Comparison of ENCODE assay signal across 12 cellular contexts in the genomic region with DNA sequence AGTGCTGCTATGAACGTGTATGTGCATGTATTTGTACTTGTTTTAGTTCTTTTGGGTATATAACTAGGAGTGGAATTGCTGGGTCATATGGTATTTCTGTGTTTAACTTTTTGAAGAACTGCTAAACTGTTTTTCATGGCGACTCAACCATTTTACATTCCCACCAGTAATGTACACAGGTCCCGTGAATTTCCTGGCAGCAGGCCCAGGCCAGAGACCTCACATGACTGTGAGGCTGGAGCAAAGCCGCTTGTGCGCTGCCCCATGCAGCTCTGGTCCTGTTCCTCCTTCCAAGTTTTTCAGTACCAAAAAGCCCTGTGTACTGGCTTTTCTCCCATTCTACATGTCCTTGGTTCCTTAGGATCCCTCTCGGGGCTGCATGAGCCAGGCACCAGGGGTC. TPM values are rescaled to one million over a fixed set of nuclear protein-coding genes. Genes with fewer than 3 reads are reported as not detected.
DNase-seq lines count a peak whose midpoint lies in the region; ATAC-seq, FAIRE-seq and TF ChIP-seq lines count a peak whose summit lies in the region.
"Had no signal": no experiment of that assay in that cellular context is flagged by ENCODE, and none has a peak within 500 bp of the region (broad histone marks: within the 10 kb centered on the region; RNA-seq: fewer than 3 reads in every experiment).

No MANE protein-coding gene starts in this region.

- H3K4me2 ChIP-seq in HepG2 (ENCODE audit: low read depth, low read length), result peak overlapping the region; percentile 75

- H3K27ac ChIP-seq in HepG2 (ENCODE audit: extremely low read length, insufficient read depth, low read length) (peak overlapping the region; percentile 51), uterus (no peak overlapping the region)

- H3K27me3 ChIP-seq in HepG2 (ENCODE audit: control insufficient read depth in 1 of 2, insufficient read depth in 2 of 2, low read length in 2 of 2), result no peaks in the 10 kb centered on the region
- no peaks in the 10 kb centered on the region for H3K27me3 ChIP-seq in uterus

- CTCF ChIA-PET in HepG2 (lab: Yijun Ruan, JAX; ENCODE audit: low intra/inter-chr PET ratio, low total read pairs), result no interaction called here

- ATAC-seq in HepG2, result peak; percentile 44
- no peak for ATAC-seq in HG03196 (IDR thresholded peaks at IDR 0.05; ENCODE audit: unreplicated experiment)
- ATAC-seq: GM12878; stimulated activated naive B cell treated with anti-CD40 and anti-IgM and Interleukin-4, amounts not matched to agents 10 μg/mL and 1 μg/mL and 100 μg/mL, for 72 hours had no signal

- WGBS in HepG2 (ENCODE audit: low lambda C conversion rate), result 15% methylated on average over 6 of the region's 6 CpGs

- TF ChIP-seq RAD21 in HepG2 (CRISPR knock-in tag; IDR thresholded peaks at IDR 0.05), result no peak

- POLR2A ChIA-PET in HepG2 (lab: Yijun Ruan, JAX), result interaction anchor here (2.2 kb wide), 1 partner anchor 12 kb away, joined by 13 read pairs; no protein-coding TSS in a partner anchor

- no peak for TF ChIP-seq CTCF in HepG2 (CRISPR knock-in tag; IDR thresholded peaks at IDR 0.05)
- TF ChIP-seq CTCF in uterus (IDR thresholded peaks at IDR 0.05), result no peak

- H3K4me1 ChIP-seq in HepG2 (ENCODE audit: insufficient read depth, low read length), result peaks cover 85% of the 10 kb centered on the region
- no peaks in the 10 kb centered on the region for H3K4me1 ChIP-seq in uterus

- no peaks in the 10 kb centered on the region for H3K79me2 ChIP-seq in HepG2 (ENCODE audit: insufficient read depth, low read length)

- no peak overlapping the region for H2AFZ ChIP-seq in HepG2 (ENCODE audit: low read length)

- TF ChIP-seq POLR2A in HepG2 (IDR thresholded peaks at IDR 0.05; ENCODE audit: insufficient read depth in 1 of 2, low read depth in 2 of 2, low read length in 2 of 2), result no peak
- TF ChIP-seq POLR2A in uterus (IDR thresholded peaks at IDR 0.05), result no peak

- peak; percentile 84 for FAIRE-seq in HepG2 (lab: Jason Lieb, UNC)
- FAIRE-seq: GM12878 had no signal

- H3K36me3 ChIP-seq in HepG2 (replicated peaks in 1 of 2; ENCODE audit: control insufficient read depth in 1 of 2, insufficient read depth in 2 of 2, low read length in 2 of 2) (no peaks in the 10 kb centered on the region), uterus (no peaks in the 10 kb centered on the region)

- BruUV-seq in HepG2 (replicated peaks; lab: Mats Ljungman, UMichigan), result no TSS peak

- H4K20me1 ChIP-seq in HepG2 (ENCODE audit: insufficient read depth, low read length), result no peaks in the 10 kb centered on the region

- in situ Hi-C loops in HepG2 (cut with HindIII; ENCODE audit: extremely low pct_ligation_motif_present, low pct_unique_long_range_greater_than_20kb), result no loop called here

- intact Hi-C loops in HepG2 (cut with micrococcal nuclease; ENCODE audit: unreplicated experiment) (loop anchor here (5.0 kb wide), 1 partner anchor 45 kb away; a partner anchor contains a TSS), uterus (cut with DNase I; ENCODE audit: low total_unique reads) (no loop called here)

- H3K4me3 ChIP-seq in HepG2 (replicated peaks in 1 of 3; ENCODE audit: insufficient read depth in 1 of 3, low read depth in 2 of 3, low read length in 3 of 3) (0 out of 6 replicates have a peak overlapping the region, but pooled peaks of 1 of the 3 experiments have one; percentile 17), uterus (no peak overlapping the region)
- H3K4me3 ChIP-seq: GM12878 had no signal

- DNase-seq in NCI-H748 (lab: John Stamatoyannopoulos, UW; ENCODE audit: unreplicated experiment) (peak; percentile 19), NCI-H748 treated with DMSO at 0.1 percent for 48 hours (lab: John Stamatoyannopoulos, UW) (no peak), dermis microvascular lymphatic vessel endothelial cell (ENCODE audit: low read depth in 2 of 2) (peak; percentile 89 to 91), HepG2 (ENCODE audit: low spot score) (peak; percentile 86), uterus (peak; percentile 30 to 33), GDM1 (lab: John Stamatoyannopoulos, UW) (no peak)
- no peak for DNase-seq in central memory CD4-positive, alpha-beta T cell
- DNase-seq: activated T-cell treated with anti-CD3 and anti-CD28 coated beads, Interleukin-2, amount 50 U/mL, for 1 hour; stimulated activated naive B cell treated with anti-CD40 and anti-IgM and Interleukin-4, amounts not matched to agents 10 μg/mL and 1 μg/mL and 100 μg/mL, for 72 hours had no signal

- H3K9me3 ChIP-seq in HepG2 (ENCODE audit: low read length) (no peaks in the 10 kb centered on the region), uterus (no peaks in the 10 kb centered on the region)

- H3K9ac ChIP-seq in HepG2 (ENCODE audit: insufficient read depth, low read depth, low read length), result peak overlapping the region; percentile 44

- TF ChIP-seq EP300 in HepG2 (IDR thresholded peaks at IDR 0.05; ENCODE audit: low read depth in 2 of 2, low read length in 2 of 2) (no peak), HepG2 (CRISPR knock-in tag; IDR thresholded peaks at IDR 0.05; ENCODE audit: borderline replicate concordance) (no peak)

TF ChIP-seq in HepG2, 621 proteins besides CTCF, POLR2A, EP300 and RAD21 (continues in another document):
- no peak for TF ChIP-seq SIN3B (IDR thresholded peaks at IDR 0.05; ENCODE audit: low read length)
- peak; percentile 54 for TF ChIP-seq FOXA3 (CRISPR knock-in tag; IDR thresholded peaks at IDR 0.05)
- TF ChIP-seq BHLHE40 (IDR thresholded peaks at IDR 0.05; ENCODE audit: low read length), result peak; percentile 61
- no peak for TF ChIP-seq CHD4 (IDR thresholded peaks at IDR 0.05; ENCODE audit: borderline replicate concordance, low read length)
- TF ChIP-seq GABPB1 (CRISPR knock-in tag; IDR thresholded peaks at IDR 0.05), result 0 out of 2 replicates have a peak, but pooled peaks have one; percentile 15
- no peak for TF ChIP-seq FOXA1 (IDR thresholded peaks at IDR 0.05)
- TF ChIP-seq FOXA1 (CRISPR knock-in tag; IDR thresholded peaks at IDR 0.05), result peak; percentile 56
- TF ChIP-seq BCL6 (CRISPR knock-in tag; IDR thresholded peaks at IDR 0.05), result 0 out of 2 replicates have a peak, but pooled peaks have one; percentile 10

RNA-seq across cellular contexts. Expression of a gene that starts 29.6 kb away (rescaled TPM):
- total RNA-seq in dermis microvascular lymphatic vessel endothelial cell (3.2 and 3.3 TPM in 2 replicates), HepG2 (2016; rRNA removed; fragmentation: Illumina TruSeq; extraction: Trizol) (3.0 and 3.3 TPM in 2 replicates), uterus (10 to 100 TPM in 2 of 4 donors, 1 to 10 TPM in 2; 2.4 to 17.1 (median 10.1) TPM)
- 0.79 and 1.0 TPM in 2 replicates for total RNA-seq in HepG2 (2016; cell fraction: cytosol; rRNA removed; fragmentation: Illumina TruSeq; extraction: Trizol; ENCODE audit: low read depth)
- 2.1 and 2.6 TPM in 2 replicates for total RNA-seq in HepG2 (2016; cell fraction: insoluble cytoplasmic fraction; rRNA removed; fragmentation: Illumina TruSeq; extraction: Trizol)
- 2.2 TPM in 2 replicates for total RNA-seq in HepG2 (2016; cell fraction: membrane; rRNA removed; fragmentation: Illumina TruSeq; extraction: Trizol)
- 1.8 and 2.5 TPM in 2 replicates for total RNA-seq in HepG2 (2016; cell fraction: nucleus; rRNA removed; fragmentation: Illumina TruSeq; extraction: Trizol)
- polyA plus RNA-seq in HepG2 (2011; rRNA removed), result 2.6 and 2.8 TPM in 2 replicates
- 0.88 and 1.6 TPM in 2 replicates for polyA plus RNA-seq in HepG2 (2011; cell fraction: cytosol; rRNA removed)
- 6.8 and 12.7 TPM in 2 replicates for polyA plus RNA-seq in HepG2 (2011; cell fraction: nucleus; rRNA removed)
- 1.4 and 2.1 TPM in 2 replicates for polyA plus RNA-seq in HepG2 (2012)
- polyA plus RNA-seq in HepG2 (2016; cell fraction: cytosol; fragmentation: Illumina TruSeq; extraction: Trizol; ENCODE audit: low read depth), result 0.62 and 0.68 TPM in 2 replicates
- polyA plus RNA-seq in HepG2 (2016; cell fraction: insoluble cytoplasmic fraction; fragmentation: Illumina TruSeq; extraction: Trizol; ENCODE audit: low read depth), result 1.9 and 3.1 TPM in 2 replicates
- polyA plus RNA-seq in HepG2 (2016; cell fraction: membrane; fragmentation: Illumina TruSeq; extraction: Trizol; ENCODE audit: low read depth), result 1.3 and 1.4 TPM in 2 replicates
- polyA plus RNA-seq in HepG2 (2016; cell fraction: nucleus; fragmentation: Illumina TruSeq; extraction: Trizol; ENCODE audit: insufficient read depth, low read depth), result 4.8 and 6.2 TPM in 2 replicates
- 7.7 and 8.7 TPM in 2 replicates for polyA minus RNA-seq in HepG2 (2011; rRNA and poly(A)+ RNA removed; ENCODE audit: low replicate concordance)
- polyA minus RNA-seq in HepG2 (2011; cell fraction: cytosol; rRNA and poly(A)+ RNA removed), result 1.4 and 2.3 TPM in 2 replicates
- polyA minus RNA-seq in HepG2 (2011; cell fraction: nucleus; rRNA and poly(A)+ RNA removed), result 3.1 and 5.0 TPM in 2 replicates

RNA-seq across cellular contexts. Expression of a gene that starts 45.7 kb away (rescaled TPM):
- total RNA-seq in dermis microvascular lymphatic vessel endothelial cell (not detected in 2 replicates), HepG2 (2016; rRNA removed; fragmentation: Illumina TruSeq; extraction: Trizol) (1.5 and 3.6 TPM in 2 replicates), uterus (not detected)
- 0.40 and 0.79 TPM in 2 replicates for total RNA-seq in HepG2 (2016; cell fraction: cytosol; rRNA removed; fragmentation: Illumina TruSeq; extraction: Trizol; ENCODE audit: low read depth)
- total RNA-seq in HepG2 (2016; cell fraction: insoluble cytoplasmic fraction; rRNA removed; fragmentation: Illumina TruSeq; extraction: Trizol), result 1.3 and 4.4 TPM in 2 replicates
- total RNA-seq in HepG2 (2016; cell fraction: membrane; rRNA removed; fragmentation: Illumina TruSeq; extraction: Trizol), result 0.77 and 1.3 TPM in 2 replicates
- total RNA-seq in HepG2 (2016; cell fraction: nucleus; rRNA removed; fragmentation: Illumina TruSeq; extraction: Trizol), result 2.6 and 3.0 TPM in 2 replicates
- 0.25 and 0.29 TPM in 2 replicates for polyA plus RNA-seq in HepG2 (2011; rRNA removed)
- polyA plus RNA-seq in HepG2 (2011; cell fraction: cytosol; rRNA removed), result 0.09 and 0.28 TPM in 2 replicates
- 0.21 and 0.26 TPM in 2 replicates for polyA plus RNA-seq in HepG2 (2011; cell fraction: nucleus; rRNA removed)
- 0.08 and 0.19 TPM in 2 replicates for polyA plus RNA-seq in HepG2 (2012)
- 0.55 and 0.68 TPM in 2 replicates for polyA plus RNA-seq in HepG2 (2016; cell fraction: cytosol; fragmentation: Illumina TruSeq; extraction: Trizol; ENCODE audit: low read depth)
- polyA plus RNA-seq in HepG2 (2016; cell fraction: insoluble cytoplasmic fraction; fragmentation: Illumina TruSeq; extraction: Trizol; ENCODE audit: low read depth), result 0.85 and 1.2 TPM in 2 replicates
- 0.62 and 0.73 TPM in 2 replicates for polyA plus RNA-seq in HepG2 (2016; cell fraction: membrane; fragmentation: Illumina TruSeq; extraction: Trizol; ENCODE audit: low read depth)
- polyA plus RNA-seq in HepG2 (2016; cell fraction: nucleus; fragmentation: Illumina TruSeq; extraction: Trizol; ENCODE audit: insufficient read depth, low read depth), result 3.3 and 3.5 TPM in 2 replicates
- polyA minus RNA-seq in HepG2 (2011; rRNA and poly(A)+ RNA removed; ENCODE audit: low replicate concordance), result 0.38 TPM in 1 of 2 replicates, not detected in the other
- polyA minus RNA-seq in HepG2 (2011; cell fraction: cytosol; rRNA and poly(A)+ RNA removed), result not detected in 2 replicates
- polyA minus RNA-seq in HepG2 (2011; cell fraction: nucleus; rRNA and poly(A)+ RNA removed), result not detected in 2 replicates
- total RNA-seq: epithelial cell of proximal tubule had no signal

Comparison
In these comparisons a context has a peak if more than half of its experiments do, and no peak if none do; other contexts are left out.
1. DNase-seq: peak in NCI-H748 (single experiment), dermis microvascular lymphatic vessel endothelial cell (2 of 2), HepG2 (single experiment) and uterus (2 of 2); none in NCI-H748 treated with DMSO at 0.1 percent for 48 hours (single experiment), GDM1 (single experiment) and central memory CD4-positive, alpha-beta T cell (single experiment).